In genomic region chr18:58788971-58789797, GRCh38 we compare ENCODE assay signal across 11 cellular contexts.
DNase-seq lines count a peak whose midpoint lies in the region; ATAC-seq and TF ChIP-seq lines count a peak whose summit lies in the region.
"Had no signal": no experiment of that assay in that cellular context is flagged by ENCODE, and none has a peak within 500 bp of the region (broad histone marks: within the 10 kb centered on the region; RNA-seq: fewer than 3 reads in every experiment).

No MANE protein-coding gene starts in this region.

- H3K36me3 Mint-ChIP-seq in immature natural killer cell: no peaks in the 10 kb centered on the region
- H3K36me3 Mint-ChIP-seq: memory B cell had no signal

- no peaks in the 10 kb centered on the region for H3F3A ChIP-seq in SK-N-SH (replicated peaks; ENCODE audit: insufficient read depth)

- H3K27me3 ChIP-seq in SK-N-SH (ENCODE audit: insufficient read depth): no peaks in the 10 kb centered on the region
- H3K27me3 ChIP-seq in Karpas-422 (ENCODE audit: low read length): no peaks in the 10 kb centered on the region

- H3K9ac ChIP-seq in SK-N-SH: no peak overlapping the region
- H3K9ac ChIP-seq in Karpas-422 (ENCODE audit: low read length): no peak overlapping the region

- TF ChIP-seq EP300 in SK-N-SH (IDR thresholded peaks at IDR 0.05; ENCODE audit: borderline replicate concordance in 1 of 2, low read depth in 1 of 2, low read length in 1 of 2): no peak

- WGBS in SK-N-SH (ENCODE audit: low lambda C conversion rate): 83% methylated on average over 9 of the region's 11 CpGs

- no peaks in the 10 kb centered on the region for H3K9me3 ChIP-seq in SK-N-SH
- H3K9me3 ChIP-seq in Karpas-422 (ENCODE audit: low read length): no peaks in the 10 kb centered on the region

- intact Hi-C loops in sciatic nerve (cut with DNase I): no loop called here

- H3K9me3 Mint-ChIP-seq in immature natural killer cell: no peaks in the 10 kb centered on the region
- H3K9me3 Mint-ChIP-seq: memory B cell had no signal

- no peaks in the 10 kb centered on the region for H3K36me3 ChIP-seq in SK-N-SH (replicated peaks in 1 of 2; ENCODE audit: control insufficient read depth in 1 of 2, insufficient read depth in 2 of 2, low read length in 1 of 2)
- H3K36me3 ChIP-seq in Karpas-422 (ENCODE audit: insufficient read depth, low read length): no peaks in the 10 kb centered on the region

- CTCF ChIA-PET in SK-N-SH (lab: Yijun Ruan, JAX): interaction anchor here (0.7 to 1.9 kb wide), 6 partner anchors 8 to 281 kb away, joined by 3 to 6 read pairs (median 4); no protein-coding TSS in a partner anchor

- ATAC-seq in sciatic nerve (peak; percentile 89), GM21529 (IDR thresholded peaks at IDR 0.05; ENCODE audit: unreplicated experiment) (no peak)

- peaks cover 0 to 5% (median 0%) of the 10 kb centered on the region in 3 donors for H3K27me3 Mint-ChIP-seq in immature natural killer cell (ENCODE audit: low read depth in 3 of 3)
- H3K27me3 Mint-ChIP-seq: memory B cell had no signal

- H2AFZ ChIP-seq in SK-N-SH (ENCODE audit: low read depth): no peak overlapping the region
- no peak overlapping the region for H2AFZ ChIP-seq in Karpas-422 (ENCODE audit: low read length)

- H3K9me2 ChIP-seq in SK-N-SH (no peaks in the 10 kb centered on the region), Karpas-422 (replicated peaks; ENCODE audit: insufficient read depth, low read length) (no peaks in the 10 kb centered on the region)

- DNase-seq in HCEC 1CT (peak; percentile 42), cardiac fibroblast (ENCODE audit: low read depth in 2 of 2) (peak; percentile 81 to 84), inferior parietal cortex (ENCODE audit: extremely low spot score) (peak; percentile 63), sciatic nerve (ENCODE audit: low spot score) (peak; percentile 86), SK-N-SH (no peak), Karpas-422 (no peak), immature natural killer cell (no peak)
- DNase-seq: NCI-H510A treated with DMSO at 0.1 percent for 48 hours; stimulated activated naive CD4-positive, alpha-beta T cell treated with Interleukin-2 at 50 U/mL for 16 hours had no signal

- no peak overlapping the region for H3K4me3 ChIP-seq in cardiac fibroblast (replicated peaks in 1 of 2; ENCODE audit: low read depth in 2 of 2, low read length in 2 of 2)
- H3K4me3 ChIP-seq in SK-N-SH (ENCODE audit: low read depth in 2 of 2, low read length in 1 of 2): no peak overlapping the region
- no peak overlapping the region for H3K4me3 ChIP-seq in Karpas-422 (ENCODE audit: low read length)

- H3K27ac ChIP-seq in SK-N-SH (ENCODE audit: low read depth in 2 of 2, low read length in 1 of 2) (no peak overlapping the region), Karpas-422 (ENCODE audit: low read length) (no peak overlapping the region)

- H3K27ac Mint-ChIP-seq in immature natural killer cell: no peak overlapping the region
- H3K27ac Mint-ChIP-seq: memory B cell had no signal

- TF ChIP-seq CTCF in cardiac fibroblast (IDR thresholded peaks at IDR 0.05; ENCODE audit: low read depth, low read length) (no peak), SK-N-SH (IDR thresholded peaks at IDR 0.05) (no peak)

- H3K79me2 ChIP-seq in SK-N-SH (ENCODE audit: insufficient read depth) (no peaks in the 10 kb centered on the region), Karpas-422 (ENCODE audit: low read length) (no peaks in the 10 kb centered on the region)

- H3K4me1 ChIP-seq in SK-N-SH (ENCODE audit: control insufficient read depth in 1 of 2, insufficient read depth in 2 of 2, low read depth in 1 of 2, low read length in 1 of 2) (peaks cover 2 to 14% of the 10 kb centered on the region in 2 experiments; a peak in 2 of 4 replicates), Karpas-422 (ENCODE audit: low read length) (no peaks in the 10 kb centered on the region)

- no peaks in the 10 kb centered on the region for H4K20me1 ChIP-seq in SK-N-SH (ENCODE audit: insufficient read depth)
- H4K20me1 ChIP-seq in Karpas-422 (ENCODE audit: insufficient read depth, low read depth, low read length): no peaks in the 10 kb centered on the region

- H3K4me2 ChIP-seq in SK-N-SH (no peak overlapping the region), Karpas-422 (ENCODE audit: low read depth, low read length, poor library complexity, severe bottlenecking) (no peak overlapping the region)

- TF ChIP-seq RAD21 in SK-N-SH (IDR thresholded peaks at IDR 0.05; ENCODE audit: low read length): no peak

- H3K4me3 Mint-ChIP-seq in immature natural killer cell: no peak overlapping the region
- H3K4me3 Mint-ChIP-seq: memory B cell had no signal

- H3K4me1 Mint-ChIP-seq in immature natural killer cell: no peaks in the 10 kb centered on the region

- POLR2A ChIA-PET in SK-N-SH (lab: Yijun Ruan, JAX): no interaction called here

TF ChIP-seq in SK-N-SH, 30 proteins besides CTCF, POLR2A, EP300 and RAD21:
- TF ChIP-seq CHD2 (IDR thresholded peaks at IDR 0.05; ENCODE audit: low read length, partially characterized antibody): no peak
- TF ChIP-seq SMC3 (IDR thresholded peaks at IDR 0.05; ENCODE audit: low read depth, low read length): no peak
- no peak for TF ChIP-seq ELF1 (IDR thresholded peaks at IDR 0.05)
- TF ChIP-seq RCOR1 (IDR thresholded peaks at IDR 0.05; ENCODE audit: low read length): no peak
- TF ChIP-seq FOXM1 (IDR thresholded peaks at IDR 0.05; ENCODE audit: low read depth): no peak
- no peak for TF ChIP-seq RXRA (IDR thresholded peaks at IDR 0.05; ENCODE audit: borderline replicate concordance, low read depth)
- no peak for TF ChIP-seq FOXJ3 (CRISPR knock-in tag; IDR thresholded peaks at IDR 0.05)
- no peak for TF ChIP-seq ZBTB33 (IDR thresholded peaks at IDR 0.05; ENCODE audit: borderline replicate concordance, low read depth)
- TF ChIP-seq TCF12 (IDR thresholded peaks at IDR 0.05): no peak
- TF ChIP-seq MXI1 (IDR thresholded peaks at IDR 0.05; ENCODE audit: low read depth, low read length): no peak

Comparison
In these comparisons a context has a peak if more than half of its experiments do, and no peak if none do; other contexts are left out.
1. DNase-seq: peak in HCEC 1CT (single experiment), cardiac fibroblast (2 of 2), inferior parietal cortex (single experiment) and sciatic nerve (single experiment); none in SK-N-SH (single experiment), Karpas-422 (single experiment) and immature natural killer cell (0 of 3).